Comparison of ENCODE assay signal across 8 cellular contexts in the genomic region with DNA sequence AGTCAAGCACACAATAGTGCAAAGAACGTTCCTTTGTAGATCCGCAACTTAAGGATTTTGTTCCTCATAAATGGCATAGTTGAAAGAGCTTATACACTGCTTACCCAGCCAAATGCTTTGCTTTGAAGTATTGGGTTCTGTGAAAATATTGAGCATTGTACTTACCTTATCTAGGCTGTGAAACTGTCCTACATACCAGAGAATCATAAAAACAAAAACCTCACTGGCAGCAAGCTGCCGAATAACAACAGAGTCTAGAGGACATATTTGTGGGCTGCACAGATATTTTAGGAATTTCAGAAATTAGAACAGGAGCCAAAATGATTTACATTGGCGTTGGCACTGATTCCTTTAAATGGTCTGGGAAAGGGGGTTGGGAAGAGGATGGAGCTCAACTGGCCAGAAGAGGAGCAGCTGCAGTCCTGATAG.
DNase-seq lines count a peak whose midpoint lies in the region; ATAC-seq and TF ChIP-seq lines count a peak whose summit lies in the region.

No MANE protein-coding gene starts in this region.

- POLR2A ChIA-PET in HCT116 (lab: Charles Lee) = no interaction called here

- intact Hi-C loops in HCT116 (cut with micrococcal nuclease) = no loop called here

- H3K9me3 Mint-ChIP-seq in stimulated activated naive B cell treated with anti-CD40 and anti-IgM and Interleukin-4, amounts not matched to agents 10 μg/mL and 1 μg/mL and 100 μg/mL, for 72 hours = peaks cover 7 to 8% of the 10 kb centered on the region in 2 donors

- TF ChIP-seq RAD21 in HCT116 (IDR thresholded peaks at IDR 0.05; ENCODE audit: low read depth) = no peak

- RAD21 ChIA-PET in HCT116 (lab: Charles Lee; ENCODE audit: low non-redundant PET in 1 of 2, low total read pairs in 2 of 2, uncharacterized antibody in 2 of 2, unreplicated experiment in 2 of 2) = no interaction called here

- BruUV-seq in HCT116 (replicated peaks; lab: Mats Ljungman, UMichigan) = no TSS peak

- no peak overlapping the region for H3K4me3 Mint-ChIP-seq in stimulated activated naive B cell treated with anti-CD40 and anti-IgM and Interleukin-4, amounts not matched to agents 10 μg/mL and 1 μg/mL and 100 μg/mL, for 72 hours

- H3K9me3 ChIP-seq in HCT116 (ENCODE audit: control insufficient read depth in 1 of 2, insufficient read depth in 1 of 2, low read depth in 1 of 2, low read length in 2 of 2) = no peaks in the 10 kb centered on the region
- H3K9me3 ChIP-seq in hepatocyte (ENCODE audit: low read depth) = no peaks in the 10 kb centered on the region

- peaks cover 72 to 97% of the 10 kb centered on the region in 2 donors for H3K36me3 Mint-ChIP-seq in stimulated activated naive B cell treated with anti-CD40 and anti-IgM and Interleukin-4, amounts not matched to agents 10 μg/mL and 1 μg/mL and 100 μg/mL, for 72 hours

- H3K4me1 ChIP-seq in HCT116 (ENCODE audit: control insufficient read depth in 1 of 2, insufficient read depth in 2 of 2, low read length in 2 of 2) (peaks cover 0 to 11% of the 10 kb centered on the region in 2 experiments; a peak in 3 of 4 replicates), hepatocyte (ENCODE audit: insufficient read depth) (peaks cover 48% of the 10 kb centered on the region)

- peak overlapping the region; percentile 19 for H3K4me2 ChIP-seq in HCT116 (ENCODE audit: low read length)
- H3K4me2 ChIP-seq in hepatocyte = peak overlapping the region; percentile 28

- no peak overlapping the region for H3K4me3 ChIP-seq in HCT116 (replicated peaks in 1 of 2; ENCODE audit: low read depth in 1 of 2, low read length in 2 of 2)
- no peak overlapping the region for H3K4me3 ChIP-seq in astrocyte of the cerebellum (ENCODE audit: low read depth, low read length)
- H3K4me3 ChIP-seq in hepatocyte = no peak overlapping the region

- TF ChIP-seq POLR2A in HCT116 (IDR thresholded peaks at IDR 0.05; ENCODE audit: borderline replicate concordance, extremely low read depth, insufficient read depth, insufficient read length) = no peak

- peaks cover 42 to 88% of the 10 kb centered on the region in 2 donors for H3K4me1 Mint-ChIP-seq in stimulated activated naive B cell treated with anti-CD40 and anti-IgM and Interleukin-4, amounts not matched to agents 10 μg/mL and 1 μg/mL and 100 μg/mL, for 72 hours

- H3K9me2 ChIP-seq in HCT116 (ENCODE audit: insufficient read depth) = no peaks in the 10 kb centered on the region
- H3K9me2 ChIP-seq in hepatocyte (replicated peaks; ENCODE audit: insufficient read depth) = no peaks in the 10 kb centered on the region

- DNase-seq in HCT116 (ENCODE audit: low read depth, low spot score) (no peak), astrocyte of the cerebellum (ENCODE audit: low read depth) (peak; percentile 81), hepatocyte (ENCODE audit: low spot score) (no peak), GF-D8 (lab: John Stamatoyannopoulos, UW) (no peak), NCI-H1417 (lab: John Stamatoyannopoulos, UW) (no peak)
- no peak for DNase-seq in stimulated activated naive B cell treated with anti-CD40 and anti-IgM and Interleukin-4, amounts not matched to agents 10 μg/mL and 1 μg/mL and 100 μg/mL, for 72 hours

- no peak overlapping the region for H3K27ac ChIP-seq in HCT116 (ENCODE audit: low read depth, low read length)
- H3K27ac ChIP-seq in hepatocyte = peak overlapping the region; percentile 64

- peak overlapping the region; percentile 51 for H3K27ac Mint-ChIP-seq in stimulated activated naive B cell treated with anti-CD40 and anti-IgM and Interleukin-4, amounts not matched to agents 10 μg/mL and 1 μg/mL and 100 μg/mL, for 72 hours

- H4K20me1 ChIP-seq in HCT116 (ENCODE audit: insufficient read depth) (no peaks in the 10 kb centered on the region), hepatocyte (ENCODE audit: insufficient read depth, poor library complexity, severe bottlenecking) (no peaks in the 10 kb centered on the region)

- CTCF ChIA-PET in HCT116 (lab: Charles Lee) = no interaction called here

- in situ Hi-C loops in astrocyte of the cerebellum (cut with HindIII; ENCODE audit: low sequenced_read_pairs) = no loop called here

- H2AFZ ChIP-seq in HCT116 (ENCODE audit: low read depth, low read length, poor library complexity, severe bottlenecking) (no peak overlapping the region), hepatocyte (no peak overlapping the region)

- H3K9ac ChIP-seq in HCT116 (ENCODE audit: low read length) = no peak overlapping the region

- H3K36me3 ChIP-seq in HCT116 (ENCODE audit: control insufficient read depth in 1 of 2, insufficient read depth in 2 of 2, low read length in 2 of 2) = peaks cover 0 to 7% of the 10 kb centered on the region in 2 experiments; a peak in 2 of 4 replicates
- H3K36me3 ChIP-seq in hepatocyte (replicated peaks; ENCODE audit: insufficient read depth, low read depth) = no peaks in the 10 kb centered on the region

- 20% methylated on average over 4 of the region's 4 CpGs for WGBS in hepatocyte (ENCODE audit: low lambda C conversion rate, missing lambda C conversion rate)

- H3K27me3 ChIP-seq in HCT116 (ENCODE audit: insufficient read depth, low read length) = no peaks in the 10 kb centered on the region
- no peaks in the 10 kb centered on the region for H3K27me3 ChIP-seq in hepatocyte

- no peaks in the 10 kb centered on the region for H3K27me3 Mint-ChIP-seq in stimulated activated naive B cell treated with anti-CD40 and anti-IgM and Interleukin-4, amounts not matched to agents 10 μg/mL and 1 μg/mL and 100 μg/mL, for 72 hours

- ATAC-seq in HCT116 (peak; percentile 44; the same call in 1 of the 2 replicates), HG02798 (IDR thresholded peaks at IDR 0.05; ENCODE audit: poor library complexity, unreplicated experiment) (no peak), GM19324 (IDR thresholded peaks at IDR 0.05; ENCODE audit: low FRiP score, unreplicated experiment) (no peak)
- no peak for ATAC-seq in stimulated activated naive B cell treated with anti-CD40 and anti-IgM and Interleukin-4, amounts not matched to agents 10 μg/mL and 1 μg/mL and 100 μg/mL, for 72 hours (replicated peaks)

- no peaks in the 10 kb centered on the region for H3K79me2 ChIP-seq in HCT116 (ENCODE audit: insufficient read depth, low read length)
- H3K79me2 ChIP-seq in hepatocyte = peaks cover 40% of the 10 kb centered on the region

- TF ChIP-seq CTCF in HCT116 (IDR thresholded peaks at IDR 0.05 in 2 of 3, conservative IDR thresholded peaks at IDR 0.05 in 1 of 3; ENCODE audit: borderline replicate concordance in 1 of 3, insufficient read depth in 1 of 3, low read depth in 2 of 3, low read length in 2 of 3) (no peak), astrocyte of the cerebellum (IDR thresholded peaks at IDR 0.05; ENCODE audit: low read depth, low read length, missing control alignments) (no peak), hepatocyte (IDR thresholded peaks at IDR 0.05; ENCODE audit: poor library complexity) (no peak)

TF ChIP-seq in HCT116, 20 proteins besides CTCF, POLR2A, EP300 and RAD21:
- TF ChIP-seq SIN3A (IDR thresholded peaks at IDR 0.05; ENCODE audit: low read depth) = no peak
